8 cellular contexts compared by ENCODE assay signal in genomic region chr15:70722266-70723123, GRCh38. TPM values are rescaled to one million over a fixed set of nuclear protein-coding genes. Genes with fewer than 3 reads are reported as not detected.
A peak's percentile ranks its signal among the peaks of the same experiment; 100 is the strongest.
DNase-seq lines count a peak whose midpoint lies in the region; ATAC-seq and TF ChIP-seq lines count a peak whose summit lies in the region.

No MANE protein-coding gene starts in this region.

- peaks cover 27% of the 10 kb centered on the region for H3K4me1 ChIP-seq in cardiac muscle cell (ENCODE audit: low read depth)
- H3K4me1 ChIP-seq in mesendoderm (ENCODE audit: control insufficient read depth, low read depth, low read length) = peaks cover 2% of the 10 kb centered on the region

- DNase-seq in cardiac muscle cell (ENCODE audit: low read depth in 1 of 2, low spot score in 1 of 2) (peak; percentile 61 to 77), Right ventricle myocardium inferior (ENCODE audit: missing footprints) (no peak), NCI-H446 treated with DMSO at 0.1 percent for 48 hours (lab: John Stamatoyannopoulos, UW) (peak; percentile 10), cerebellar cortex (ENCODE audit: low spot score) (peak; percentile 51), mesendoderm (peak; percentile 52), amygdala (lab: John Stamatoyannopoulos, UW) (no peak), omental fat pad (ENCODE audit: low spot score) (no peak)

- no peak overlapping the region for H3K9ac ChIP-seq in mesendoderm (ENCODE audit: low read length)

- no peak overlapping the region for H3K18ac ChIP-seq in mesendoderm (ENCODE audit: low read length)

- H3K4me3 ChIP-seq in cardiac muscle cell (no peak overlapping the region), mesendoderm (ENCODE audit: low read length) (no peak overlapping the region)

- H2AK5ac ChIP-seq in mesendoderm (ENCODE audit: low read length) = no peak overlapping the region

- no peak overlapping the region for H4K8ac ChIP-seq in mesendoderm (ENCODE audit: low read depth, low read length)

- H2BK5ac ChIP-seq in mesendoderm (ENCODE audit: low read length) = no peak overlapping the region

- no peak overlapping the region for H3K4ac ChIP-seq in mesendoderm (ENCODE audit: low read depth, low read length)

- H3K9me3 ChIP-seq in cardiac muscle cell (ENCODE audit: low read depth) = no peaks in the 10 kb centered on the region

- H2BK15ac ChIP-seq in mesendoderm (replicated peaks; ENCODE audit: low read depth) = no peak overlapping the region

- no peak overlapping the region for H4K5ac ChIP-seq in mesendoderm (ENCODE audit: low read length)

- no peaks in the 10 kb centered on the region for H3K79me2 ChIP-seq in mesendoderm (ENCODE audit: control insufficient read depth, insufficient read depth, low read length)

- no peak overlapping the region for H3K23ac ChIP-seq in mesendoderm (ENCODE audit: low read length)

- intact Hi-C loops in Right ventricle myocardium inferior (cut with DNase I) = loop anchor here (10.0 kb wide), 1 partner anchor 48 kb away; no protein-coding TSS in a partner anchor

- H3K56ac ChIP-seq in mesendoderm (ENCODE audit: low read length) = no peak overlapping the region

- ATAC-seq in Right ventricle myocardium inferior (no peak), HG03196 (IDR thresholded peaks at IDR 0.05; ENCODE audit: unreplicated experiment) (no peak), omental fat pad (ENCODE audit: low FRiP score) (no peak)

- peak overlapping the region; percentile 14 for H3K27ac ChIP-seq in cardiac muscle cell
- no peak overlapping the region for H3K27ac ChIP-seq in mesendoderm (ENCODE audit: low read depth, low read length)

- no peaks in the 10 kb centered on the region for H3K27me3 ChIP-seq in cardiac muscle cell
- no peaks in the 10 kb centered on the region for H3K27me3 ChIP-seq in mesendoderm (ENCODE audit: insufficient read depth, low read length, poor library complexity)

- H3K36me3 ChIP-seq in cardiac muscle cell = no peaks in the 10 kb centered on the region
- H3K36me3 ChIP-seq in mesendoderm (ENCODE audit: control insufficient read depth, insufficient read depth, low read length) = no peaks in the 10 kb centered on the region

- no CpG with 5 or more reads among the region's 3 CpGs for WGBS in mesendoderm (ENCODE audit: extremely low coverage, insufficient coverage, low lambda C conversion rate)

- H3K79me1 ChIP-seq in mesendoderm (ENCODE audit: low read length) = peaks cover 1% of the 10 kb centered on the region

- H3K4me2 ChIP-seq in mesendoderm (ENCODE audit: low read length) = no peak overlapping the region

- TF ChIP-seq CTCF in cardiac muscle cell (IDR thresholded peaks at IDR 0.05; ENCODE audit: low read depth, low read length) (peak; percentile 70), omental fat pad (IDR thresholded peaks at IDR 0.05) (peak in 1 of 3 donors; percentile 22)

- H2BK120ac ChIP-seq in mesendoderm (ENCODE audit: low read depth, low read length) = no peak overlapping the region

RNA-seq across cellular contexts. Expression of gene UACA, which starts 40.9 kb away (rescaled TPM):
- 58.7 and 127 TPM in 2 replicates for total RNA-seq in cardiac muscle cell
- polyA plus RNA-seq in cardiac muscle cell = 155 and 297 TPM in 2 replicates
- 25.8 TPM for total RNA-seq in Right ventricle myocardium inferior
- polyA plus RNA-seq in mesendoderm (2013, experiment 1 of 2) = 19.1 TPM
- 18.8 TPM for polyA plus RNA-seq in mesendoderm (2013, experiment 2 of 2)
- 100 to 1,000 TPM in 1 of 4 donors, 10 to 100 TPM in 3; 36.1 to 158 (median 47.3) TPM for total RNA-seq in omental fat pad

Comparison
In these comparisons a context has a peak if more than half of its experiments do, and no peak if none do; other contexts are left out.
1. DNase-seq: peak in cardiac muscle cell (2 of 2), NCI-H446 treated with DMSO at 0.1 percent for 48 hours (single experiment), cerebellar cortex (single experiment) and mesendoderm (single experiment); none in Right ventricle myocardium inferior (single experiment), amygdala (0 of 56) and omental fat pad (single experiment).